ENCODE assay signal across 9 cellular contexts in genomic region chrX:107741318-107741813, GRCh38. TPM values are rescaled to one million over a fixed set of nuclear protein-coding genes. Genes with fewer than 3 reads are reported as not detected.
DNase-seq lines count a peak whose midpoint lies in the region; ATAC-seq and TF ChIP-seq lines count a peak whose summit lies in the region.
"Had no signal": no experiment of that assay in that cellular context is flagged by ENCODE, and none has a peak within 500 bp of the region (broad histone marks: within the 10 kb centered on the region; RNA-seq: fewer than 3 reads in every experiment).

No MANE protein-coding gene starts in this region.

- no peak overlapping the region for H3K27ac Mint-ChIP-seq in nephron progenitor cell

- peak overlapping the region; percentile 97 for H3K27ac ChIP-seq in angular gyrus (ENCODE audit: low read depth, low read length)
- H3K27ac ChIP-seq in SJCRH30: no peak overlapping the region

- no peak for DNase-seq in nephron progenitor cell
- no peak for DNase-seq in SJCRH30
- DNase-seq in NCI-H2171 (lab: John Stamatoyannopoulos, UW): no peak
- DNase-seq in NK-92 (lab: John Stamatoyannopoulos, UW; ENCODE audit: unreplicated experiment): no peak

- no peaks in the 10 kb centered on the region for H3K27me3 ChIP-seq in SJCRH30

- H3K4me1 ChIP-seq in SJCRH30: no peaks in the 10 kb centered on the region

- no peak overlapping the region for H3K4me3 ChIP-seq in SJCRH30

- TF ChIP-seq CTCF in nephron progenitor cell (IDR thresholded peaks at IDR 0.05): no peak

- H3K36me3 Mint-ChIP-seq in nephron progenitor cell (ENCODE audit: low read depth): no peaks in the 10 kb centered on the region

- H3K9me3 Mint-ChIP-seq in nephron progenitor cell: peaks cover 36% of the 10 kb centered on the region

- no peaks in the 10 kb centered on the region for H3K36me3 ChIP-seq in SJCRH30

- H3K4me1 Mint-ChIP-seq in nephron progenitor cell: peaks cover 31% of the 10 kb centered on the region

- no peaks in the 10 kb centered on the region for H3K9me3 ChIP-seq in SJCRH30 (replicated peaks)

- H3K27me3 Mint-ChIP-seq in nephron progenitor cell (ENCODE audit: low read depth, poor library complexity): peaks cover 23% of the 10 kb centered on the region

- peak; percentile 11 for ATAC-seq in GM18858 (IDR thresholded peaks at IDR 0.05; ENCODE audit: unreplicated experiment)
- ATAC-seq in HG02885 (IDR thresholded peaks at IDR 0.05; ENCODE audit: poor library complexity, unreplicated experiment): peak; percentile 3
- ATAC-seq in GM21367 (IDR thresholded peaks at IDR 0.05; ENCODE audit: unreplicated experiment): no peak

- H3K4me3 Mint-ChIP-seq in nephron progenitor cell: peak overlapping the region; percentile 61

RNA-seq across cellular contexts. Expression of gene TSC22D3, which starts 34.2 kb away (rescaled TPM):
- 27.0 and 29.0 TPM in 2 replicates for total RNA-seq in SJCRH30 (2014; rRNA removed; shearing (Covaris generic))

RNA-seq across cellular contexts. Expression of gene NCBP2L, which starts 36.2 kb away (rescaled TPM):
- not detected in 2 replicates for total RNA-seq in SJCRH30 (2014; rRNA removed; shearing (Covaris generic))
- total RNA-seq: subcutaneous adipose tissue had no signal
